In genomic region chr9:122107291-122107805, GRCh38 we compare ENCODE assay signal across 24 cellular contexts. TPM values are rescaled to one million over a fixed set of nuclear protein-coding genes. Genes with fewer than 3 reads are reported as not detected.
DNase-seq lines count a peak whose midpoint lies in the region; ATAC-seq, FAIRE-seq and TF ChIP-seq lines count a peak whose summit lies in the region.
"Had no signal": no experiment of that assay in that cellular context is flagged by ENCODE, and none has a peak within 500 bp of the region (broad histone marks: within the 10 kb centered on the region; RNA-seq: fewer than 3 reads in every experiment).

No MANE protein-coding gene starts in this region.

- H2AFZ ChIP-seq in HepG2 (ENCODE audit: low read length) (no peak overlapping the region), mesenchymal stem cell (ENCODE audit: low read depth, low read length) (no peak overlapping the region)

- H3K27ac ChIP-seq in HepG2 (ENCODE audit: extremely low read length, insufficient read depth, low read length): no peak overlapping the region
- no peak overlapping the region for H3K27ac ChIP-seq in right lobe of liver
- no peak overlapping the region for H3K27ac ChIP-seq in mesenchymal stem cell (ENCODE audit: low read length, poor library complexity, severe bottlenecking)
- no peak overlapping the region for H3K27ac ChIP-seq in WERI-Rb-1
- no peak overlapping the region for H3K27ac ChIP-seq in prostate gland
- H3K27ac ChIP-seq: thoracic aorta had no signal

- CTCF ChIA-PET in HepG2 (lab: Yijun Ruan, JAX; ENCODE audit: low intra/inter-chr PET ratio, low total read pairs): no interaction called here

- no peak overlapping the region for H3K9ac ChIP-seq in HepG2 (ENCODE audit: insufficient read depth, low read depth, low read length)
- H3K9ac ChIP-seq in mesenchymal stem cell (ENCODE audit: low read length): no peak overlapping the region

- DNase-seq in HepG2 (ENCODE audit: low spot score) (no peak), right lobe of liver (no peak), Right ventricle myocardium superior (no peak), neural crest cell (ENCODE audit: low read depth, low spot score) (no peak), mesenchymal stem cell (no peak), WERI-Rb-1 (no peak), prostate gland (ENCODE audit: low spot score) (no peak)
- no peak for DNase-seq in activated CD8-positive, alpha-beta memory T cell treated with anti-CD3 and anti-CD28 coated beads, Interleukin-2, amount 50 U/mL, for 4 hours
- DNase-seq: activated CD4-positive, alpha-beta memory T cell treated with anti-CD3 and anti-CD28 coated beads, Interleukin-2, amount 10 ng/mL, durations not matched to agents 7 days and 5 days; activated naive CD4-positive, alpha-beta T cell treated with anti-CD3 and anti-CD28 coated beads, Interleukin-2, amount 50 U/mL, for 16 hours; AML-193; CD4-positive, alpha-beta T cell; midbrain; naive thymus-derived CD8-positive, alpha-beta T cell; NCI-H1694 treated with DMSO at 0.1 percent for 48 hours; NCI-H510A; stimulated activated CD4-positive, alpha-beta T cell treated with anti-CD3 and anti-CD28 coated beads, Interleukin-1b, Interleukin-23, amount 100 ng/mL, for 48 hours; stimulated activated naive CD4-positive, alpha-beta T cell treated with Interleukin-2 at 50 U/mL for 16 hours had no signal

- no peak overlapping the region for H3K18ac ChIP-seq in mesenchymal stem cell (ENCODE audit: low read depth in 1 of 2, low read length in 2 of 2)

- TF ChIP-seq RAD21 in HepG2 (CRISPR knock-in tag; IDR thresholded peaks at IDR 0.05): no peak

- intact Hi-C loops in HepG2 (cut with micrococcal nuclease; ENCODE audit: unreplicated experiment): loop anchor here (1.0 kb wide), 1 partner anchor 8 kb away; no protein-coding TSS in a partner anchor
- intact Hi-C loops in right lobe of liver (cut with DNase I): no loop called here
- intact Hi-C loops in Right ventricle myocardium superior (cut with DNase I): loop anchor here (10.0 kb wide), 2 partner anchors 347 to 697 kb away; partner anchors contain the start of gene OR1K1
- intact Hi-C loops in prostate gland (cut with DNase I): no loop called here

- H3K27me3 ChIP-seq in HepG2 (ENCODE audit: control insufficient read depth in 1 of 2, insufficient read depth in 2 of 2, low read length in 2 of 2) (peaks cover under 1 to 2% of the 10 kb centered on the region in 2 experiments; a peak in 3 of 5 replicates), right lobe of liver (no peaks in the 10 kb centered on the region), mesenchymal stem cell (ENCODE audit: control insufficient read depth in 1 of 2, insufficient read depth in 1 of 2, low read length in 2 of 2) (peaks cover 1 to 11% of the 10 kb centered on the region in 2 experiments), WERI-Rb-1 (ENCODE audit: insufficient read depth, low read depth, severe bottlenecking) (no peaks in the 10 kb centered on the region), prostate gland (replicated peaks; ENCODE audit: insufficient read depth) (no peaks in the 10 kb centered on the region)

- no peak overlapping the region for H3K4me3 Mint-ChIP-seq in neural crest cell
- H3K4me3 Mint-ChIP-seq: activated CD4-positive, alpha-beta memory T cell treated with anti-CD3 and anti-CD28 coated beads, Interleukin-2, amount 10 ng/mL, durations not matched to agents 7 days and 5 days; CD4-positive, alpha-beta T cell; naive thymus-derived CD8-positive, alpha-beta T cell had no signal

- ATAC-seq in HepG2 (peak; percentile 59), right lobe of liver (no peak), Right ventricle myocardium superior (ENCODE audit: poor library complexity) (peak; percentile 58)
- ATAC-seq: naive thymus-derived CD8-positive, alpha-beta T cell had no signal

- peaks cover 7% of the 10 kb centered on the region for H3K9me3 ChIP-seq in HepG2 (ENCODE audit: low read length)
- H3K9me3 ChIP-seq in right lobe of liver: no peaks in the 10 kb centered on the region
- H3K9me3 ChIP-seq in mesenchymal stem cell (ENCODE audit: control insufficient read depth, low read length): peaks cover 11% of the 10 kb centered on the region
- H3K9me3 ChIP-seq in WERI-Rb-1 (ENCODE audit: severe bottlenecking): no peaks in the 10 kb centered on the region
- no peaks in the 10 kb centered on the region for H3K9me3 ChIP-seq in prostate gland
- H3K9me3 ChIP-seq: thoracic aorta had no signal

- no peaks in the 10 kb centered on the region for H3K79me2 ChIP-seq in HepG2 (ENCODE audit: insufficient read depth, low read length)

- no peaks in the 10 kb centered on the region for H3K4me1 ChIP-seq in HepG2 (ENCODE audit: insufficient read depth, low read length)
- H3K4me1 ChIP-seq in right lobe of liver: no peaks in the 10 kb centered on the region
- peaks cover 2% of the 10 kb centered on the region for H3K4me1 ChIP-seq in mesenchymal stem cell (ENCODE audit: control insufficient read depth, insufficient read depth, low read depth, low read length)
- H3K4me1 ChIP-seq in prostate gland (replicated peaks): no peaks in the 10 kb centered on the region

- H3K4me1 Mint-ChIP-seq in neural crest cell: peaks cover 13% of the 10 kb centered on the region
- H3K4me1 Mint-ChIP-seq: activated CD4-positive, alpha-beta memory T cell treated with anti-CD3 and anti-CD28 coated beads, Interleukin-2, amount 10 ng/mL, durations not matched to agents 7 days and 5 days; naive thymus-derived CD8-positive, alpha-beta T cell had no signal

- POLR2A ChIA-PET in HepG2 (lab: Yijun Ruan, JAX): no interaction called here

- H2AK5ac ChIP-seq in mesenchymal stem cell (ENCODE audit: low read length, severe bottlenecking): no peak overlapping the region

- BruUV-seq in HepG2 (replicated peaks; lab: Mats Ljungman, UMichigan): no TSS peak

- no peak overlapping the region for H3K4ac ChIP-seq in mesenchymal stem cell (ENCODE audit: low read depth in 1 of 2, low read length in 2 of 2)

- in situ Hi-C loops in HepG2 (cut with HindIII; ENCODE audit: extremely low pct_ligation_motif_present, low pct_unique_long_range_greater_than_20kb): loop anchor here (10.0 kb wide), 1 partner anchor 707 kb away; no protein-coding TSS in a partner anchor

- no peak overlapping the region for H4K91ac ChIP-seq in mesenchymal stem cell (ENCODE audit: low read length)

- H2BK12ac ChIP-seq in mesenchymal stem cell (ENCODE audit: low read length in 2 of 2): no peak overlapping the region

- no peak overlapping the region for H3K4me3 ChIP-seq in HepG2 (replicated peaks in 1 of 3; ENCODE audit: insufficient read depth in 1 of 3, low read depth in 2 of 3, low read length in 3 of 3)
- no peak overlapping the region for H3K4me3 ChIP-seq in right lobe of liver
- H3K4me3 ChIP-seq in mesenchymal stem cell (ENCODE audit: insufficient read depth in 1 of 2, low read depth in 1 of 2, low read length in 2 of 2): no peak overlapping the region
- H3K4me3 ChIP-seq in WERI-Rb-1 (ENCODE audit: low read depth, low read length): no peak overlapping the region
- no peak overlapping the region for H3K4me3 ChIP-seq in prostate gland
- H3K4me3 ChIP-seq: thoracic aorta had no signal

- H3K27ac Mint-ChIP-seq in neural crest cell (ENCODE audit: unreplicated experiment): peak overlapping the region; percentile 57
- H3K27ac Mint-ChIP-seq: activated CD4-positive, alpha-beta memory T cell treated with anti-CD3 and anti-CD28 coated beads, Interleukin-2, amount 10 ng/mL, durations not matched to agents 7 days and 5 days; CD4-positive, alpha-beta T cell had no signal

- TF ChIP-seq POLR2A in HepG2 (IDR thresholded peaks at IDR 0.05; ENCODE audit: insufficient read depth in 1 of 2, low read depth in 2 of 2, low read length in 2 of 2) (no peak), right lobe of liver (IDR thresholded peaks at IDR 0.05) (no peak), prostate gland (IDR thresholded peaks at IDR 0.05) (no peak)

- H3K27me3 Mint-ChIP-seq in neural crest cell (ENCODE audit: low read depth): peaks cover 2% of the 10 kb centered on the region
- H3K27me3 Mint-ChIP-seq: activated CD4-positive, alpha-beta memory T cell treated with anti-CD3 and anti-CD28 coated beads, Interleukin-2, amount 10 ng/mL, durations not matched to agents 7 days and 5 days; CD4-positive, alpha-beta T cell had no signal

- peaks cover 6% of the 10 kb centered on the region for H3K36me3 Mint-ChIP-seq in neural crest cell (ENCODE audit: low read depth)

- FAIRE-seq in HepG2 (lab: Jason Lieb, UNC): no peak
- FAIRE-seq: D721Med, islet of Langerhans had no signal

- TF ChIP-seq EP300 in HepG2 (IDR thresholded peaks at IDR 0.05; ENCODE audit: low read depth in 2 of 2, low read length in 2 of 2): no peak
- no peak for TF ChIP-seq EP300 in HepG2 (CRISPR knock-in tag; IDR thresholded peaks at IDR 0.05; ENCODE audit: borderline replicate concordance)

- TF ChIP-seq CTCF in HepG2 (CRISPR knock-in tag; IDR thresholded peaks at IDR 0.05) (no peak), right lobe of liver (IDR thresholded peaks at IDR 0.05) (no peak), neural crest cell (conservative IDR thresholded peaks at IDR 0.05) (no peak), WERI-Rb-1 (IDR thresholded peaks at IDR 0.05; ENCODE audit: low read depth, low read length) (no peak), prostate gland (IDR thresholded peaks at IDR 0.05) (no peak)

- no peak overlapping the region for H3K23ac ChIP-seq in mesenchymal stem cell (ENCODE audit: low read length in 2 of 2)

- H4K8ac ChIP-seq in mesenchymal stem cell (ENCODE audit: low read length): no peak overlapping the region

- H3K36me3 ChIP-seq in HepG2 (replicated peaks in 1 of 2; ENCODE audit: control insufficient read depth in 1 of 2, insufficient read depth in 2 of 2, low read length in 2 of 2): no peaks in the 10 kb centered on the region
- H3K36me3 ChIP-seq in right lobe of liver: no peaks in the 10 kb centered on the region
- no peaks in the 10 kb centered on the region for H3K36me3 ChIP-seq in mesenchymal stem cell (ENCODE audit: control insufficient read depth in 1 of 2, insufficient read depth in 2 of 2, low read depth in 1 of 2, low read length in 2 of 2)
- no peaks in the 10 kb centered on the region for H3K36me3 ChIP-seq in WERI-Rb-1
- no peaks in the 10 kb centered on the region for H3K36me3 ChIP-seq in prostate gland
- H3K36me3 ChIP-seq: thoracic aorta had no signal

- H2BK15ac ChIP-seq in mesenchymal stem cell (ENCODE audit: low read depth, poor library complexity, severe bottlenecking): no peak overlapping the region

- no peaks in the 10 kb centered on the region for H4K20me1 ChIP-seq in HepG2 (ENCODE audit: insufficient read depth, low read length)

- no peak overlapping the region for H2BK120ac ChIP-seq in mesenchymal stem cell (ENCODE audit: low read depth, low read length)

- H3K9me3 Mint-ChIP-seq in neural crest cell: peaks cover 7% of the 10 kb centered on the region

- H3K4me2 ChIP-seq in HepG2 (ENCODE audit: low read depth, low read length) (no peak overlapping the region), mesenchymal stem cell (ENCODE audit: low read length, poor library complexity, severe bottlenecking) (no peak overlapping the region)

- 36% methylated on average over 6 of the region's 7 CpGs for WGBS in HepG2 (ENCODE audit: low lambda C conversion rate)
- WGBS in right lobe of liver (ENCODE audit: insufficient coverage, low coverage, low lambda C conversion rate, missing lambda C conversion rate): 72% methylated on average over 6 of the region's 7 CpGs
- 59% methylated on average over 7 of the region's 7 CpGs for WGBS in mesenchymal stem cell
- WGBS in prostate gland: 55% methylated on average over 7 of the region's 7 CpGs

- H2BK5ac ChIP-seq in mesenchymal stem cell (ENCODE audit: low read depth, low read length, poor library complexity, severe bottlenecking): no peak overlapping the region

- no peaks in the 10 kb centered on the region for H3K79me1 ChIP-seq in mesenchymal stem cell (replicated peaks; ENCODE audit: low read length, poor library complexity, severe bottlenecking)

- H3K14ac ChIP-seq in mesenchymal stem cell (ENCODE audit: low read length in 2 of 2): no peak overlapping the region

RNA-seq across cellular contexts. Expression of gene TTLL11, which starts 14.2 kb away (rescaled TPM):
- total RNA-seq in HepG2 (2016; rRNA removed; fragmentation: Illumina TruSeq; extraction: Trizol) (3.1 and 4.5 TPM in 2 replicates), right lobe of liver (1 to 10 TPM; 3.2 to 5.2 (median 4.1) TPM), Right ventricle myocardium superior (5.0 TPM), neural crest cell (8.6 and 9.1 TPM in 2 replicates), prostate gland (10 to 100 TPM; 11.7 to 11.9 TPM)
- 4.2 and 4.4 TPM in 2 replicates for total RNA-seq in HepG2 (2016; cell fraction: cytosol; rRNA removed; fragmentation: Illumina TruSeq; extraction: Trizol; ENCODE audit: low read depth)
- 3.2 and 4.0 TPM in 2 replicates for total RNA-seq in HepG2 (2016; cell fraction: insoluble cytoplasmic fraction; rRNA removed; fragmentation: Illumina TruSeq; extraction: Trizol)
- total RNA-seq in HepG2 (2016; cell fraction: membrane; rRNA removed; fragmentation: Illumina TruSeq; extraction: Trizol): 8.0 and 8.2 TPM in 2 replicates
- total RNA-seq in HepG2 (2016; cell fraction: nucleus; rRNA removed; fragmentation: Illumina TruSeq; extraction: Trizol): 3.4 and 4.1 TPM in 2 replicates
- polyA plus RNA-seq in HepG2 (2011; rRNA removed): 5.2 and 6.4 TPM in 2 replicates
- polyA plus RNA-seq in HepG2 (2011; cell fraction: cytosol; rRNA removed): 4.2 and 5.3 TPM in 2 replicates
- polyA plus RNA-seq in HepG2 (2011; cell fraction: nucleus; rRNA removed): 2.5 and 3.8 TPM in 2 replicates
- polyA plus RNA-seq in HepG2 (2012): 3.5 and 4.2 TPM in 2 replicates
- polyA plus RNA-seq in HepG2 (2016; cell fraction: cytosol; fragmentation: Illumina TruSeq; extraction: Trizol; ENCODE audit: low read depth): 4.5 and 4.7 TPM in 2 replicates
- 4.7 and 6.7 TPM in 2 replicates for polyA plus RNA-seq in HepG2 (2016; cell fraction: insoluble cytoplasmic fraction; fragmentation: Illumina TruSeq; extraction: Trizol; ENCODE audit: low read depth)
- 6.6 and 8.0 TPM in 2 replicates for polyA plus RNA-seq in HepG2 (2016; cell fraction: membrane; fragmentation: Illumina TruSeq; extraction: Trizol; ENCODE audit: low read depth)
- 4.7 and 5.7 TPM in 2 replicates for polyA plus RNA-seq in HepG2 (2016; cell fraction: nucleus; fragmentation: Illumina TruSeq; extraction: Trizol; ENCODE audit: insufficient read depth, low read depth)
- polyA minus RNA-seq in HepG2 (2011; rRNA and poly(A)+ RNA removed; ENCODE audit: low replicate concordance): 3.5 and 6.7 TPM in 2 replicates
- 2.0 and 2.5 TPM in 2 replicates for polyA minus RNA-seq in HepG2 (2011; cell fraction: cytosol; rRNA and poly(A)+ RNA removed)
- polyA minus RNA-seq in HepG2 (2011; cell fraction: nucleus; rRNA and poly(A)+ RNA removed): 3.3 and 5.3 TPM in 2 replicates
- polyA plus RNA-seq in mesenchymal stem cell (2013, experiment 1 of 2): 5.2 TPM
- polyA plus RNA-seq in mesenchymal stem cell (2013, experiment 2 of 2): 5.5 TPM

RNA-seq across cellular contexts. Expression of gene NDUFA8, which starts 52.2 kb away (rescaled TPM):
- 71.7 and 112 TPM in 2 replicates for total RNA-seq in HepG2 (2016; rRNA removed; fragmentation: Illumina TruSeq; extraction: Trizol)
- total RNA-seq in HepG2 (2016; cell fraction: cytosol; rRNA removed; fragmentation: Illumina TruSeq; extraction: Trizol; ENCODE audit: low read depth): 24.0 and 28.2 TPM in 2 replicates
- total RNA-seq in HepG2 (2016; cell fraction: insoluble cytoplasmic fraction; rRNA removed; fragmentation: Illumina TruSeq; extraction: Trizol): 77.1 and 98.9 TPM in 2 replicates
- 33.8 and 34.5 TPM in 2 replicates for total RNA-seq in HepG2 (2016; cell fraction: membrane; rRNA removed; fragmentation: Illumina TruSeq; extraction: Trizol)
- total RNA-seq in HepG2 (2016; cell fraction: nucleus; rRNA removed; fragmentation: Illumina TruSeq; extraction: Trizol): 26.2 and 29.8 TPM in 2 replicates
- polyA plus RNA-seq in HepG2 (2011; rRNA removed): 57.7 and 68.6 TPM in 2 replicates
- 66.4 and 77.0 TPM in 2 replicates for polyA plus RNA-seq in HepG2 (2011; cell fraction: cytosol; rRNA removed)
- polyA plus RNA-seq in HepG2 (2011; cell fraction: nucleus; rRNA removed): 14.6 and 17.0 TPM in 2 replicates
- polyA plus RNA-seq in HepG2 (2012): 57.2 and 70.1 TPM in 2 replicates
- 37.6 and 46.4 TPM in 2 replicates for polyA plus RNA-seq in HepG2 (2016; cell fraction: cytosol; fragmentation: Illumina TruSeq; extraction: Trizol; ENCODE audit: low read depth)
- 144 and 158 TPM in 2 replicates for polyA plus RNA-seq in HepG2 (2016; cell fraction: insoluble cytoplasmic fraction; fragmentation: Illumina TruSeq; extraction: Trizol; ENCODE audit: low read depth)
- 38.1 and 41.4 TPM in 2 replicates for polyA plus RNA-seq in HepG2 (2016; cell fraction: membrane; fragmentation: Illumina TruSeq; extraction: Trizol; ENCODE audit: low read depth)
- polyA plus RNA-seq in HepG2 (2016; cell fraction: nucleus; fragmentation: Illumina TruSeq; extraction: Trizol; ENCODE audit: insufficient read depth, low read depth): 63.9 and 64.9 TPM in 2 replicates
- 32.8 and 96.4 TPM in 2 replicates for polyA minus RNA-seq in HepG2 (2011; rRNA and poly(A)+ RNA removed; ENCODE audit: low replicate concordance)
- polyA minus RNA-seq in HepG2 (2011; cell fraction: cytosol; rRNA and poly(A)+ RNA removed): 26.3 and 30.2 TPM in 2 replicates
- polyA minus RNA-seq in HepG2 (2011; cell fraction: nucleus; rRNA and poly(A)+ RNA removed): 9.5 and 12.1 TPM in 2 replicates
- 10 to 100 TPM; 27.3 to 43.9 (median 29.0) TPM for total RNA-seq in right lobe of liver
- total RNA-seq in Right ventricle myocardium superior: 294 TPM
- total RNA-seq in neural crest cell: 51.4 and 53.8 TPM in 2 replicates
- 86.5 TPM for polyA plus RNA-seq in mesenchymal stem cell (2013, experiment 1 of 2)
- polyA plus RNA-seq in mesenchymal stem cell (2013, experiment 2 of 2): 89.6 TPM
- total RNA-seq in prostate gland: 10 to 100 TPM; 60.7 to 69.6 TPM

RNA-seq across cellular contexts. Expression of gene MORN5, which starts 52.4 kb away (rescaled TPM):
- total RNA-seq in HepG2 (2016; rRNA removed; fragmentation: Illumina TruSeq; extraction: Trizol): not detected in 2 replicates
- total RNA-seq in HepG2 (2016; cell fraction: cytosol; rRNA removed; fragmentation: Illumina TruSeq; extraction: Trizol; ENCODE audit: low read depth): not detected in 2 replicates
- total RNA-seq in HepG2 (2016; cell fraction: insoluble cytoplasmic fraction; rRNA removed; fragmentation: Illumina TruSeq; extraction: Trizol): not detected in 2 replicates
- not detected in 2 replicates for total RNA-seq in HepG2 (2016; cell fraction: membrane; rRNA removed; fragmentation: Illumina TruSeq; extraction: Trizol)
- not detected in 2 replicates for total RNA-seq in HepG2 (2016; cell fraction: nucleus; rRNA removed; fragmentation: Illumina TruSeq; extraction: Trizol)
- polyA plus RNA-seq in HepG2 (2011; rRNA removed): not detected in 2 replicates
- not detected in 2 replicates for polyA plus RNA-seq in HepG2 (2011; cell fraction: cytosol; rRNA removed)
- not detected in 2 replicates for polyA plus RNA-seq in HepG2 (2011; cell fraction: nucleus; rRNA removed)
- not detected in 2 replicates for polyA plus RNA-seq in HepG2 (2012)
- polyA plus RNA-seq in HepG2 (2016; cell fraction: cytosol; fragmentation: Illumina TruSeq; extraction: Trizol; ENCODE audit: low read depth): not detected in 2 replicates
- polyA plus RNA-seq in HepG2 (2016; cell fraction: insoluble cytoplasmic fraction; fragmentation: Illumina TruSeq; extraction: Trizol; ENCODE audit: low read depth): not detected in 2 replicates
- polyA plus RNA-seq in HepG2 (2016; cell fraction: membrane; fragmentation: Illumina TruSeq; extraction: Trizol; ENCODE audit: low read depth): not detected in 2 replicates
- polyA plus RNA-seq in HepG2 (2016; cell fraction: nucleus; fragmentation: Illumina TruSeq; extraction: Trizol; ENCODE audit: insufficient read depth, low read depth): not detected in 2 replicates
- polyA minus RNA-seq in HepG2 (2011; rRNA and poly(A)+ RNA removed; ENCODE audit: low replicate concordance): not detected in 2 replicates
- not detected in 2 replicates for polyA minus RNA-seq in HepG2 (2011; cell fraction: cytosol; rRNA and poly(A)+ RNA removed)
- polyA minus RNA-seq in HepG2 (2011; cell fraction: nucleus; rRNA and poly(A)+ RNA removed): not detected in 2 replicates
- not detected for total RNA-seq in right lobe of liver
- not detected for total RNA-seq in Right ventricle myocardium superior
- total RNA-seq in neural crest cell: not detected in 2 replicates
- not detected for polyA plus RNA-seq in mesenchymal stem cell (2013, experiment 1 of 2)
- not detected for polyA plus RNA-seq in mesenchymal stem cell (2013, experiment 2 of 2)
- 1 to 10 TPM in 1 of 2 donors, not detected in 1; 2.1 TPM for total RNA-seq in prostate gland
- total RNA-seq: A673; activated CD4-positive, alpha-beta memory T cell treated with anti-CD3 and anti-CD28 coated beads, Interleukin-2, amount 10 ng/mL, durations not matched to agents 7 days and 5 days; CD4-positive, alpha-beta T cell; lower leg skin; naive thymus-derived CD8-positive, alpha-beta T cell; omental fat pad; thoracic aorta had no signal
- polyA plus RNA-seq: naive thymus-derived CD8-positive, alpha-beta T cell had no signal

Comparison
In these comparisons a context has a peak if more than half of its experiments do, and no peak if none do; other contexts are left out.
1. ATAC-seq: peak in HepG2 (single experiment) and Right ventricle myocardium superior (single experiment); none in right lobe of liver (0 of 4).
2. intact Hi-C loops: an anchor here in HepG2 (1.0 kb wide) and Right ventricle myocardium superior (10.0 kb wide); none called in right lobe of liver and prostate gland.